Comparison of ENCODE assay signal across 8 cellular contexts in the genomic region with DNA sequence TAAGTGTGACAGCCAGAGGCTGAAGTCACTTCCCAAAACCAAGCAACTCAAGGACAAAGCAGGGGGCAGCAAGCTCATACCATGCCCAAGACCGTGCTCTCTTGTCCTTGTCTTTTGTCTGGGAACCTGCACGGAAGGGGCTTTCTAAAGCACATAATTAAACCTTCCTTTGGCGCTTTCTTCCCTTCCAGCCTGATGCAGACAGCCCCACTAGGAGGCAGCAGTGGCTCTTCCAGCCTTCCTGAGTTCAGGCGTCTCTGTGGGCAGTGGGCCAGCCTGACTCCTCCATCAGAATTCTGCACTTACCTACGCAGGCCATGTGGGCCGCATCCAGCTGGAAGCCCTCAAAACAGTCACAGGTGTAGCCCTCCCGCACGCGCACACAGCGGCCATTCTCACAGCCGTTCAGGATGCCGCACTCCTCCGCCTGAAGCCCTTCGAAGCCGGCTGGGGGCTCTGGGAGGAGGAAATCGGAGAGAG. TPM values are rescaled to one million over a fixed set of nuclear protein-coding genes. Genes with fewer than 3 reads are reported as not detected.
A peak's percentile ranks its signal among the peaks of the same experiment; 100 is the strongest.
DNase-seq lines count a peak whose midpoint lies in the region; ATAC-seq and TF ChIP-seq lines count a peak whose summit lies in the region.

No MANE protein-coding gene starts in this region.

- peaks cover 34% of the 10 kb centered on the region for H3K4me1 Mint-ChIP-seq in osteocyte (ENCODE audit: unreplicated experiment)

- no peaks in the 10 kb centered on the region for H3K27me3 Mint-ChIP-seq in osteocyte (ENCODE audit: unreplicated experiment)

- ATAC-seq in GM21717 (IDR thresholded peaks at IDR 0.05; ENCODE audit: unreplicated experiment) (no peak), HG03521 (IDR thresholded peaks at IDR 0.05; ENCODE audit: unreplicated experiment) (no peak), GM19351 (IDR thresholded peaks at IDR 0.05; ENCODE audit: unreplicated experiment) (no peak)

- no peaks in the 10 kb centered on the region for H3K9me3 Mint-ChIP-seq in osteocyte (ENCODE audit: unreplicated experiment)

- H3K4me3 ChIP-seq in HFF-Myc (replicated peaks; ENCODE audit: low read depth, low read length): no peak overlapping the region
- H3K4me3 ChIP-seq in foreskin fibroblast (ENCODE audit: low read depth in 1 of 2, low read length in 2 of 2): no peak overlapping the region

- TF ChIP-seq CTCF in HFF-Myc (IDR thresholded peaks at IDR 0.05; ENCODE audit: low read depth, low read length, missing control alignments) (peak; percentile 96), foreskin fibroblast (IDR thresholded peaks at IDR 0.05; ENCODE audit: low read depth, low read length) (peak; percentile 90), osteocyte (IDR thresholded peaks at IDR 0.05) (peak; percentile 80)

- no peak overlapping the region for H3K4me3 Mint-ChIP-seq in osteocyte (ENCODE audit: unreplicated experiment)

- H3K27ac Mint-ChIP-seq in osteocyte (ENCODE audit: unreplicated experiment): peak overlapping the region; percentile 86

- DNase-seq in AG08396 (ENCODE audit: low spot score) (peak; percentile 54), HFF-Myc (ENCODE audit: extremely low read depth, low read depth) (peak; percentile 59), RPMI8226 (peak; percentile 39), foreskin fibroblast (peak; percentile 70 to 91), osteocyte (ENCODE audit: extremely low spot score, unreplicated experiment) (peak; percentile 87)

- H3K36me3 Mint-ChIP-seq in osteocyte (ENCODE audit: unreplicated experiment): peaks cover 33% of the 10 kb centered on the region

RNA-seq across cellular contexts. Expression of gene ISCA2, which starts 7.6 kb away (rescaled TPM):
- 22.4 and 26.3 TPM in 2 replicates for total RNA-seq in osteocyte

RNA-seq across cellular contexts. Expression of gene NPC2, which starts 8.1 kb away (rescaled TPM):
- 524 and 529 TPM in 2 replicates for total RNA-seq in osteocyte
